In genomic region chrX:7996414-7996813, GRCh38 we compare ENCODE assay signal across 9 cellular contexts.
DNase-seq lines count a peak whose midpoint lies in the region; ATAC-seq and TF ChIP-seq lines count a peak whose summit lies in the region.
"Had no signal": no experiment of that assay in that cellular context is flagged by ENCODE, and none has a peak within 500 bp of the region (broad histone marks: within the 10 kb centered on the region; RNA-seq: fewer than 3 reads in every experiment).

No MANE protein-coding gene starts in this region.

- H3K27me3 ChIP-seq in HAP-1 (ENCODE audit: low read depth), result no peaks in the 10 kb centered on the region
- H3K27me3 ChIP-seq in upper lobe of left lung, result no peaks in the 10 kb centered on the region

- H3K4me3 ChIP-seq in HAP-1 (no peak overlapping the region), astrocyte of the spinal cord (ENCODE audit: low read depth, low read length) (no peak overlapping the region), upper lobe of left lung (no peak overlapping the region)

- no peak overlapping the region for H3K27ac ChIP-seq in upper lobe of left lung

- H3K4me1 ChIP-seq in HAP-1 (no peaks in the 10 kb centered on the region), upper lobe of left lung (no peaks in the 10 kb centered on the region)

- in situ Hi-C loops in HAP-1 (cut with MboI; ENCODE audit: low sequenced_read_pairs), result no loop called here
- in situ Hi-C loops in astrocyte of the spinal cord (cut with HindIII; ENCODE audit: low sequenced_read_pairs), result no loop called here

- TF ChIP-seq POLR2A in upper lobe of left lung (IDR thresholded peaks at IDR 0.05), result no peak

- H3K36me3 ChIP-seq in HAP-1 (replicated peaks) (no peaks in the 10 kb centered on the region), upper lobe of left lung (no peaks in the 10 kb centered on the region)

- TF ChIP-seq CTCF in astrocyte of the spinal cord (IDR thresholded peaks at IDR 0.05; ENCODE audit: low read depth, low read length) (peak; percentile 54), upper lobe of left lung (IDR thresholded peaks at IDR 0.05) (peak in 5 of 6 experiments; percentile 35 to 62 (median 46))

- 12 to 20% methylated on average over 2 of the region's 2 CpGs for WGBS in upper lobe of left lung, 2 donors

- DNase-seq in activated CD8-positive, alpha-beta memory T cell treated with anti-CD3 and anti-CD28 coated beads, Interleukin-2, amount 50 U/mL, for 1 hour (ENCODE audit: extremely low read depth), result peak; percentile 3
- DNase-seq in activated CD8-positive, alpha-beta memory T cell treated with anti-CD3 and anti-CD28 coated beads for 24 hours, result no peak
- peak; percentile 43 to 46 for DNase-seq in HAP-1 (ENCODE audit: low spot score in 2 of 2)
- peak; percentile 48 for DNase-seq in NCI-H526 treated with DMSO at 0.1 percent for 48 hours (lab: John Stamatoyannopoulos, UW)
- peak; percentile 35 for DNase-seq in astrocyte of the spinal cord (ENCODE audit: low read depth, low spot score)
- DNase-seq in left kidney (ENCODE audit: low read depth, low spot score), result peak; percentile 55
- no peak for DNase-seq in upper lobe of left lung
- DNase-seq: activated naive CD8-positive, alpha-beta T cell treated with anti-CD3 and anti-CD28 coated beads, Interleukin-2, amount 10 ng/mL, durations not matched to agents 7 days and 5 days had no signal

- H3K9me3 ChIP-seq in HAP-1 (no peaks in the 10 kb centered on the region), upper lobe of left lung (no peaks in the 10 kb centered on the region)

- no peak for TF ChIP-seq EP300 in upper lobe of left lung (IDR thresholded peaks at IDR 0.05)

- ATAC-seq in upper lobe of left lung (ENCODE audit: low FRiP score in 2 of 2) (peak in 1 of 2 donors; percentile 70), HG03139 (IDR thresholded peaks at IDR 0.05; ENCODE audit: unreplicated experiment) (no peak)

Comparison
In these comparisons a context has a peak if more than half of its experiments do, and no peak if none do; other contexts are left out.
1. DNase-seq: peak in activated CD8-positive, alpha-beta memory T cell treated with anti-CD3 and anti-CD28 coated beads, Interleukin-2, amount 50 U/mL, for 1 hour (single experiment), HAP-1 (2 of 2), NCI-H526 treated with DMSO at 0.1 percent for 48 hours (single experiment), astrocyte of the spinal cord (single experiment) and left kidney (single experiment); none in activated CD8-positive, alpha-beta memory T cell treated with anti-CD3 and anti-CD28 coated beads for 24 hours (single experiment) and upper lobe of left lung (0 of 2).